ENCODE assay signal across 8 cellular contexts in genomic region chr4:73620115-73620792, GRCh38.
DNase-seq lines count a peak whose midpoint lies in the region; ATAC-seq and FAIRE-seq lines count a peak whose summit lies in the region.

A gene with protein sequence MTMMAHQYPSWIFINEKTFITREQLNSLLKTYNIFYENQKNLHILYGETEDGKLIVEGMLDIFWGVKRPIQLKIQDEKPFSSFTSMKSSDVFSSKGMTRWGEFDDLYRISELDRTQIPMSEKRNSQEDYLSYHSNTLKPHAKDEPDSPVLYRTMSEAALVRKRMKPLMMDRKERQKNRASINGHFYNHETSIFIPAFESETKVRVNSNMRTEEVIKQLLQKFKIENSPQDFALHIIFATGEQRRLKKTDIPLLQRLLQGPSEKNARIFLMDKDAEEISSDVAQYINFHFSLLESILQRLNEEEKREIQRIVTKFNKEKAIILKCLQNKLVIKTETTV (minus strand): TSS chr4:73620436. CDS start chr4:73611795, 8,641 bp downstream.

- H3K9me3 Mint-ChIP-seq in stimulated activated naive CD8-positive, alpha-beta T cell treated with anti-CD3 and anti-CD28 coated beads, Interleukin-15, Interleukin-2, amounts not matched to agents 100 ng/mL and 50 ng/mL, for 24 hours = no peaks in the 10 kb centered on the region

- H3K36me3 Mint-ChIP-seq in stimulated activated naive CD8-positive, alpha-beta T cell treated with anti-CD3 and anti-CD28 coated beads, Interleukin-15, Interleukin-2, amounts not matched to agents 100 ng/mL and 50 ng/mL, for 24 hours (ENCODE audit: low read depth) = no peaks in the 10 kb centered on the region

- FAIRE-seq in islet of Langerhans (lab: Jason Lieb, UNC) = peak; percentile 88

- peak within 1 kb of the TSS; percentile 55 for H3K4me3 Mint-ChIP-seq in stimulated activated naive CD8-positive, alpha-beta T cell treated with anti-CD3 and anti-CD28 coated beads, Interleukin-15, Interleukin-2, amounts not matched to agents 100 ng/mL and 50 ng/mL, for 24 hours

- ATAC-seq in HG02852 (IDR thresholded peaks at IDR 0.05; ENCODE audit: unreplicated experiment) = peak; percentile 90

- peaks cover 11% of the 10 kb centered on the region for H3K27me3 Mint-ChIP-seq in stimulated activated naive CD8-positive, alpha-beta T cell treated with anti-CD3 and anti-CD28 coated beads, Interleukin-15, Interleukin-2, amounts not matched to agents 100 ng/mL and 50 ng/mL, for 24 hours

- peaks cover 6% of the 10 kb centered on the region for H3K4me1 Mint-ChIP-seq in stimulated activated naive CD8-positive, alpha-beta T cell treated with anti-CD3 and anti-CD28 coated beads, Interleukin-15, Interleukin-2, amounts not matched to agents 100 ng/mL and 50 ng/mL, for 24 hours (ENCODE audit: low read depth)

- DNase-seq in activated T-cell treated with anti-CD3 and anti-CD28 coated beads for 48 hours (ENCODE audit: low read depth) = peak; percentile 6
- no peak for DNase-seq in activated T-cell treated with anti-CD3 and anti-CD28 coated beads for 4 hours
- DNase-seq in NCI-H187 (lab: John Stamatoyannopoulos, UW) = peak; percentile 42 to 74
- peak; percentile 1 for DNase-seq in activated T-helper 9 cell treated with anti-CD3 and anti-CD28 coated beads, Interleukin-2, amount 50 U/mL, for 16 hours (ENCODE audit: low read depth)
- DNase-seq in NK-92 treated with Interleukin-12 subunit alpha and Interleukin-12 subunit beta, amount 100 ng/mL, for 24 hours (lab: John Stamatoyannopoulos, UW) = no peak

- no peak within 1 kb of the TSS for H3K27ac Mint-ChIP-seq in stimulated activated naive CD8-positive, alpha-beta T cell treated with anti-CD3 and anti-CD28 coated beads, Interleukin-15, Interleukin-2, amounts not matched to agents 100 ng/mL and 50 ng/mL, for 24 hours

Comparison
In these comparisons a context has a peak if more than half of its experiments do, and no peak if none do; other contexts are left out.
1. DNase-seq: peak in activated T-cell treated with anti-CD3 and anti-CD28 coated beads for 48 hours (single experiment), NCI-H187 (2 of 2) and activated T-helper 9 cell treated with anti-CD3 and anti-CD28 coated beads, Interleukin-2, amount 50 U/mL, for 16 hours (single experiment); none in activated T-cell treated with anti-CD3 and anti-CD28 coated beads for 4 hours (single experiment) and NK-92 treated with Interleukin-12 subunit alpha and Interleukin-12 subunit beta, amount 100 ng/mL, for 24 hours (single experiment).